In genomic region chr3:9951598-9951961, GRCh38 we compare ENCODE assay signal across 1 cellular context.
TF ChIP-seq lines count a peak whose summit lies in the region.

No MANE protein-coding gene starts in this region.

TF ChIP-seq in K562, 482 proteins besides CTCF, POLR2A, EP300 and RAD21 (continued from another document and continues in another):
- TF ChIP-seq RERE (CRISPR knock-in tag; IDR thresholded peaks at IDR 0.05; ENCODE audit: borderline replicate concordance) (no peak), ZNF77 (CRISPR knock-in tag; IDR thresholded peaks at IDR 0.05) (no peak), STAT5A (IDR thresholded peaks at IDR 0.05; ENCODE audit: borderline replicate concordance, low read length) (no peak), KLF16 (IDR thresholded peaks at IDR 0.05) (no peak), IFI16 (CRISPR knock-in tag; IDR thresholded peaks at IDR 0.05) (no peak), ZSCAN29 (IDR thresholded peaks at IDR 0.05) (no peak), CREB3L1 (IDR thresholded peaks at IDR 0.05; ENCODE audit: borderline replicate concordance, low read depth) (no peak), BHLHE40 (IDR thresholded peaks at IDR 0.05; ENCODE audit: low read length) (no peak), OTX1 (CRISPR knock-in tag; IDR thresholded peaks at IDR 0.05) (no peak), ZNF668 (CRISPR knock-in tag; IDR thresholded peaks at IDR 0.05) (no peak), CHD7 (IDR thresholded peaks at IDR 0.05; ENCODE audit: low read depth, low read length) (no peak), POLR2AphosphoS5 (IDR thresholded peaks at IDR 0.05; ENCODE audit: control insufficient read depth, insufficient read depth, low read depth, low read length) (no peak), KDM4B (IDR thresholded peaks at IDR 0.05; ENCODE audit: borderline replicate concordance in 2 of 2, low read depth in 1 of 2) (no peak), TAF7 (tag; IDR thresholded peaks at IDR 0.05) (no peak), ZKSCAN1 (IDR thresholded peaks at IDR 0.05; ENCODE audit: low read depth, low read length) (no peak), NELFE (IDR thresholded peaks at IDR 0.05; ENCODE audit: insufficient read depth, insufficient read length) (no peak), CGGBP1 (CRISPR knock-in tag; IDR thresholded peaks at IDR 0.05) (no peak), ETV1 (tag; conservative IDR thresholded peaks at IDR 0.05; ENCODE audit: low read depth) (no peak), MECOM (CRISPR knock-in tag; IDR thresholded peaks at IDR 0.05) (no peak), SP2 (IDR thresholded peaks at IDR 0.05; ENCODE audit: extremely low read depth, low read depth, low read length, poor library complexity, severe bottlenecking) (no peak), ZBTB2 (IDR thresholded peaks at IDR 0.05) (0 out of 2 replicates have a peak, but pooled peaks have one; percentile 29), MAFK (IDR thresholded peaks at IDR 0.05; ENCODE audit: low read length) (no peak), RB1 (IDR thresholded peaks at IDR 0.05; ENCODE audit: low read depth) (no peak), FOXM1 (IDR thresholded peaks at IDR 0.05; ENCODE audit: low read depth) (no peak), FOXM1 (CRISPR knock-in tag; IDR thresholded peaks at IDR 0.05; ENCODE audit: low read depth) (no peak), CREB1 (IDR thresholded peaks at IDR 0.05) (no peak), CREB1 (CRISPR knock-in tag; IDR thresholded peaks at IDR 0.05) (no peak), IRF9 (tag; IDR thresholded peaks at IDR 0.05) (no peak), BCLAF1 (IDR thresholded peaks at IDR 0.05; ENCODE audit: borderline replicate concordance in 1 of 2, control insufficient read depth in 1 of 2, low read depth in 2 of 2, low read length in 1 of 2) (no peak), ATF2 (CRISPR knock-in tag; IDR thresholded peaks at IDR 0.05) (no peak), NCOA6 (IDR thresholded peaks at IDR 0.05) (no peak), SMARCA5 (IDR thresholded peaks at IDR 0.05) (peak; percentile 97), NEUROD1 (IDR thresholded peaks at IDR 0.05; ENCODE audit: borderline replicate concordance, low read depth, low read length, partially characterized antibody) (no peak)
